8 cellular contexts compared by ENCODE assay signal in genomic region chr12:89354630-89354931, GRCh38. TPM values are rescaled to one million over a fixed set of nuclear protein-coding genes. Genes with fewer than 3 reads are reported as not detected.
A peak's percentile ranks its signal among the peaks of the same experiment; 100 is the strongest.
DNase-seq lines count a peak whose midpoint lies in the region; ATAC-seq and TF ChIP-seq lines count a peak whose summit lies in the region.

No MANE protein-coding gene starts in this region.

- no peak for DNase-seq in heart left ventricle
- no peak for DNase-seq in Right ventricle myocardium inferior (ENCODE audit: missing footprints)
- DNase-seq in OCI-M1 (lab: John Stamatoyannopoulos, UW), result no peak
- no peak for DNase-seq in NCI-H2171 treated with DMSO at 0.1 percent for 48 hours (lab: John Stamatoyannopoulos, UW)

- intact Hi-C loops in heart left ventricle (cut with DNase I), result loop anchor here (2.0 to 10.0 kb wide), 10 partner anchors 33 to 304 kb away; partner anchors contain the start of genes GALNT4 (in 4 of the 10) and POC1B (in 4 of the 10)
- intact Hi-C loops in Right ventricle myocardium inferior (cut with DNase I), result loop anchor here (5.0 to 10.0 kb wide), 3 partner anchors 117 to 350 kb away; partner anchors contain the start of genes ATP2B1, GALNT4 and POC1B

- no peaks in the 10 kb centered on the region for H3K9me2 ChIP-seq in SU-DHL-6 (replicated peaks; ENCODE audit: insufficient read depth, low read length)

- H3F3A ChIP-seq in SU-DHL-6 (ENCODE audit: insufficient read depth), result no peaks in the 10 kb centered on the region

- WGBS in heart left ventricle, 4 donors, result 39 to 50% (median 42%) methylated on average over 9 of the region's 9 CpGs
- WGBS in gastroesophageal sphincter (ENCODE audit: low coverage in 1 of 2), 2 donors, result 0 to 35% methylated on average over 4 to 5 of the region's 9 CpGs

- no peak for ATAC-seq in heart left ventricle
- no peak for ATAC-seq in Right ventricle myocardium inferior
- no peak for ATAC-seq in gastroesophageal sphincter
- no peak for ATAC-seq in esophagus mucosa

- H3K36me3 ChIP-seq in heart left ventricle (peaks cover 0 to 16% (median 3%) of the 10 kb centered on the region in 9 donors), SU-DHL-6 (ENCODE audit: low read length) (no peaks in the 10 kb centered on the region), gastroesophageal sphincter (peaks cover 0 to 10% of the 10 kb centered on the region in 2 donors), skeletal muscle tissue (ENCODE audit: control insufficient read depth in 3 of 3, insufficient read depth in 3 of 3, low read length in 3 of 3) (peaks cover 0 to 1% (median 0%) of the 10 kb centered on the region in 3 donors)

- H3K27me3 ChIP-seq in heart left ventricle (no peaks in the 10 kb centered on the region), SU-DHL-6 (ENCODE audit: low read length) (no peaks in the 10 kb centered on the region), gastroesophageal sphincter (no peaks in the 10 kb centered on the region), skeletal muscle tissue (ENCODE audit: control insufficient read depth in 3 of 3, insufficient read depth in 3 of 3, low read length in 3 of 3) (peaks cover 33 to 78% (median 69%) of the 10 kb centered on the region in 3 donors)

- H4K20me1 ChIP-seq in SU-DHL-6 (ENCODE audit: low read depth, low read length), result no peaks in the 10 kb centered on the region

- no peak overlapping the region for H3K9ac ChIP-seq in SU-DHL-6 (ENCODE audit: low read length)
- H3K9ac ChIP-seq in skeletal muscle tissue (ENCODE audit: low read depth in 1 of 3, low read length in 3 of 3), result peak overlapping the region; percentile 70 to 83 (median 71)

- TF ChIP-seq EP300 in gastroesophageal sphincter (IDR thresholded peaks at IDR 0.05), result no peak

- H3K9me3 ChIP-seq in heart left ventricle (no peaks in the 10 kb centered on the region), SU-DHL-6 (ENCODE audit: insufficient read depth, low read length) (no peaks in the 10 kb centered on the region), gastroesophageal sphincter (no peaks in the 10 kb centered on the region), skeletal muscle tissue (ENCODE audit: control insufficient read depth in 3 of 3, low read length in 3 of 3) (no peaks in the 10 kb centered on the region)

- peak overlapping the region; percentile 67 for H3K4me2 ChIP-seq in SU-DHL-6 (ENCODE audit: low read depth, low read length, poor library complexity, severe bottlenecking)

- no peaks in the 10 kb centered on the region for H3K79me2 ChIP-seq in SU-DHL-6 (ENCODE audit: insufficient read depth, low read length)

- H3K27ac ChIP-seq in heart left ventricle (peak overlapping the region; percentile 96 to 100 (median 99)), SU-DHL-6 (ENCODE audit: low read depth, low read length) (no peak overlapping the region), gastroesophageal sphincter (peak overlapping the region; percentile 94 to 99 (median 99)), skeletal muscle tissue (ENCODE audit: low read depth, low read length) (peak overlapping the region; percentile 88)

- TF ChIP-seq CTCF in heart left ventricle (IDR thresholded peaks at IDR 0.05) (no peak), SU-DHL-6 (IDR thresholded peaks at IDR 0.05; ENCODE audit: insufficient read depth, low read length, poor library complexity, severe bottlenecking) (no peak), gastroesophageal sphincter (IDR thresholded peaks at IDR 0.05) (no peak)

- H2AFZ ChIP-seq in SU-DHL-6 (ENCODE audit: low read depth, low read length, severe bottlenecking), result peak overlapping the region; percentile 66

- H3K4me1 ChIP-seq in heart left ventricle (peaks cover 0 to 32% (median 20%) of the 10 kb centered on the region in 12 donors), gastroesophageal sphincter (peaks cover 0 to 51% (median 3%) of the 10 kb centered on the region in 3 donors), skeletal muscle tissue (ENCODE audit: control insufficient read depth in 3 of 3, insufficient read depth in 3 of 3, low read length in 3 of 3) (peaks cover 27 to 43% (median 29%) of the 10 kb centered on the region in 3 donors)

- TF ChIP-seq POLR2A in heart left ventricle (IDR thresholded peaks at IDR 0.05) (no peak), gastroesophageal sphincter (IDR thresholded peaks at IDR 0.05) (no peak)

- peak overlapping the region; percentile 76 to 95 (median 86) for H3K4me3 ChIP-seq in heart left ventricle
- peak overlapping the region; percentile 50 for H3K4me3 ChIP-seq in SU-DHL-6 (ENCODE audit: insufficient read depth, low read length, poor library complexity, severe bottlenecking)
- H3K4me3 ChIP-seq in gastroesophageal sphincter, result peak overlapping the region; percentile 82 to 86
- peak overlapping the region; percentile 71 to 91 (median 87) for H3K4me3 ChIP-seq in skeletal muscle tissue (ENCODE audit: low read length in 3 of 3)

RNA-seq across cellular contexts. Expression of gene DUSP6, which starts 2.3 kb away (rescaled TPM):
- total RNA-seq in heart left ventricle (10 to 100 TPM; 11.4 to 66.7 (median 24.5) TPM), Right ventricle myocardium inferior (25.0 TPM), gastroesophageal sphincter (10 to 100 TPM; 52.8 to 73.8 (median 58.5) TPM), skeletal muscle tissue (44.9 TPM), esophagus mucosa (15.0 TPM)
- 10 to 100 TPM in 1 of 2 donors, 1 to 10 TPM in 1; 4.8 to 20.3 TPM for polyA plus RNA-seq in heart left ventricle
